ENCODE assay signal across 14 cellular contexts in genomic region chr11:86589204-86589603, GRCh38.
"Had no signal": no experiment of that assay in that cellular context is flagged by ENCODE, and none has a peak within 500 bp of the region (broad histone marks: within the 10 kb centered on the region; RNA-seq: fewer than 3 reads in every experiment).

No MANE protein-coding gene starts in this region.

- H3K4me3 Mint-ChIP-seq: activated CD8-positive, alpha-beta T cell treated with anti-CD3 and anti-CD28 coated beads for 36 hours; activated naive CD8-positive, alpha-beta T cell treated with anti-CD3 and anti-CD28 coated beads, Interleukin-2, amount 10 ng/mL, durations not matched to agents 7 days and 5 days; central memory CD8-positive, alpha-beta T cell; nephron progenitor cell; stimulated activated effector memory CD8-positive, alpha-beta T cell treated with anti-CD3 and anti-CD28 coated beads, Interleukin-12 subunit alpha, Interleukin-12 subunit beta, amount 100 ng/mL, for 72 hours; T-helper 17 cell; WTC11 had no signal

- DNase-seq: activated CD4-positive, alpha-beta T cell treated with anti-CD3 and anti-CD28 coated beads for 48 hours; activated CD8-positive, alpha-beta T cell treated with anti-CD3 and anti-CD28 coated beads for 36 hours; activated naive CD8-positive, alpha-beta T cell treated with anti-CD3 and anti-CD28 coated beads, Interleukin-2, amount 10 ng/mL, durations not matched to agents 7 days and 5 days; effector CD8-positive, alpha-beta T cell; foreskin keratinocyte; T-helper 17 cell had no signal

- H3K27me3 Mint-ChIP-seq: activated CD8-positive, alpha-beta T cell treated with anti-CD3 and anti-CD28 coated beads for 36 hours; activated naive CD8-positive, alpha-beta T cell treated with anti-CD3 and anti-CD28 coated beads, Interleukin-2, amount 10 ng/mL, durations not matched to agents 7 days and 5 days; brain; central memory CD8-positive, alpha-beta T cell; T-helper 17 cell had no signal

- H3K9me3 ChIP-seq: tibial nerve, vagina had no signal

- H3K4me3 ChIP-seq: coronary artery, tibial nerve, vagina had no signal

- H3K36me3 Mint-ChIP-seq: activated naive CD8-positive, alpha-beta T cell treated with anti-CD3 and anti-CD28 coated beads, Interleukin-2, amount 10 ng/mL, durations not matched to agents 7 days and 5 days; brain; stimulated activated effector memory CD8-positive, alpha-beta T cell treated with anti-CD3 and anti-CD28 coated beads, Interleukin-12 subunit alpha, Interleukin-12 subunit beta, amount 100 ng/mL, for 72 hours; WTC11 had no signal

- H3K27ac ChIP-seq: foreskin keratinocyte had no signal

- H3K27ac Mint-ChIP-seq: activated CD8-positive, alpha-beta T cell treated with anti-CD3 and anti-CD28 coated beads for 36 hours; activated naive CD8-positive, alpha-beta T cell treated with anti-CD3 and anti-CD28 coated beads, Interleukin-2, amount 10 ng/mL, durations not matched to agents 7 days and 5 days; stimulated activated effector memory CD8-positive, alpha-beta T cell treated with anti-CD3 and anti-CD28 coated beads, Interleukin-12 subunit alpha, Interleukin-12 subunit beta, amount 100 ng/mL, for 72 hours; T-helper 17 cell had no signal

- ATAC-seq: activated CD8-positive, alpha-beta T cell treated with anti-CD3 and anti-CD28 coated beads for 36 hours; foreskin keratinocyte; stimulated activated effector memory CD8-positive, alpha-beta T cell treated with anti-CD3 and anti-CD28 coated beads, Interleukin-12 subunit alpha, Interleukin-12 subunit beta, amount 100 ng/mL, for 72 hours; T-helper 17 cell had no signal

- H3K9me3 Mint-ChIP-seq: activated CD8-positive, alpha-beta T cell treated with anti-CD3 and anti-CD28 coated beads for 36 hours; activated naive CD8-positive, alpha-beta T cell treated with anti-CD3 and anti-CD28 coated beads, Interleukin-2, amount 10 ng/mL, durations not matched to agents 7 days and 5 days; brain; central memory CD8-positive, alpha-beta T cell; nephron progenitor cell; stimulated activated effector memory CD8-positive, alpha-beta T cell treated with anti-CD3 and anti-CD28 coated beads, Interleukin-12 subunit alpha, Interleukin-12 subunit beta, amount 100 ng/mL, for 72 hours; WTC11 had no signal

- H3K36me3 ChIP-seq: tibial nerve, vagina had no signal

- H3K27me3 ChIP-seq: foreskin keratinocyte, tibial nerve, vagina had no signal
